In genomic region chr1:37599940-37600339, GRCh38 we compare ENCODE assay signal across 27 cellular contexts.
"Had no signal": no experiment of that assay in that cellular context is flagged by ENCODE, and none has a peak within 500 bp of the region (broad histone marks: within the 10 kb centered on the region; RNA-seq: fewer than 3 reads in every experiment).

No MANE protein-coding gene starts in this region.

- H3K27ac Mint-ChIP-seq: activated B cell treated with CpG ODN at 0.5 μM for 24 hours; activated CD4-positive, alpha-beta T cell treated with anti-CD3 and anti-CD28 coated beads, Interleukin-2, amount 10 ng/mL, durations not matched to agents 24 days and 14 days; activated CD8-positive, alpha-beta memory T cell treated with anti-CD3 and anti-CD28 coated beads, Interleukin-2, amount 10 ng/mL, durations not matched to agents 7 days and 5 days; activated naive CD4-positive, alpha-beta T cell treated with anti-CD3 and anti-CD28 coated beads, Interleukin-2, amount 50 U/mL, for 24 hours; activated T-cell treated with anti-CD3 and anti-CD28 coated beads, Interleukin-2, amount 50 U/mL, for 24 hours; activated T-helper 1 cell treated with anti-CD3 and anti-CD28 coated beads, Interleukin-12 subunit alpha, Interleukin-12 subunit beta, Interleukin-2, Interleukin-4 antibody, amounts not matched to agents 30 ng/mL and 10 ng/mL and 1 ng/mL, durations not matched to agents 14 hours and 24 hours and 36 hours had no signal

- H3K9me3 Mint-ChIP-seq: activated B cell treated with CpG ODN at 0.5 μM for 24 hours; activated CD4-positive, alpha-beta T cell treated with anti-CD3 and anti-CD28 coated beads, Interleukin-2, amount 10 ng/mL, durations not matched to agents 24 days and 14 days; activated naive CD4-positive, alpha-beta T cell treated with anti-CD3 and anti-CD28 coated beads, Interleukin-2, amount 50 U/mL, for 24 hours; activated T-cell treated with anti-CD3 and anti-CD28 coated beads, Interleukin-2, amount 50 U/mL, for 24 hours; activated T-helper 1 cell treated with anti-CD3 and anti-CD28 coated beads, Interleukin-12 subunit alpha, Interleukin-12 subunit beta, Interleukin-2, Interleukin-4 antibody, amounts not matched to agents 30 ng/mL and 10 ng/mL and 1 ng/mL, durations not matched to agents 14 hours and 24 hours and 36 hours had no signal

- DNase-seq: activated B cell treated with CpG ODN at 0.5 μM for 24 hours; activated CD4-positive, alpha-beta T cell treated with anti-CD3 and anti-CD28 coated beads for 1 hour; activated CD4-positive, alpha-beta T cell treated with anti-CD3 and anti-CD28 coated beads, Interleukin-2, amount 10 ng/mL, durations not matched to agents 24 days and 14 days; activated CD4-positive, alpha-beta T cell treated with anti-CD3 and anti-CD28 coated beads, Interleukin-2, amount 50 U/mL, for 48 hours; activated CD8-positive, alpha-beta memory T cell treated with anti-CD3 and anti-CD28 coated beads, Interleukin-2, amount 10 ng/mL, durations not matched to agents 7 days and 5 days; activated effector memory CD4-positive, alpha-beta T cell treated with Interleukin-2 at 50 U/mL for 16 hours; activated naive CD4-positive, alpha-beta T cell; activated T-cell treated with anti-CD3 and anti-CD28 coated beads, Interleukin-2, amount 50 U/mL, for 24 hours; aorta; caudate nucleus; KG1; NCI-H1048; NCI-H1436 treated with DMSO at 0.1 percent for 48 hours; NCI-H187; NCI-H2081; NCI-H524 treated with DMSO at 0.1 percent for 48 hours; NCI-H774; NK-92 treated with Interleukin-12 subunit alpha and Interleukin-12 subunit beta, amount 100 ng/mL, for 24 hours; OCI-M1; Right ventricle myocardium superior; T-helper 17 cell; T-helper 9 cell had no signal

- H3K36me3 ChIP-seq: breast epithelium had no signal

- H3K4me3 Mint-ChIP-seq: activated B cell treated with CpG ODN at 0.5 μM for 24 hours; activated CD4-positive, alpha-beta T cell treated with anti-CD3 and anti-CD28 coated beads, Interleukin-2, amount 10 ng/mL, durations not matched to agents 24 days and 14 days; activated CD8-positive, alpha-beta memory T cell treated with anti-CD3 and anti-CD28 coated beads, Interleukin-2, amount 10 ng/mL, durations not matched to agents 7 days and 5 days; activated naive CD4-positive, alpha-beta T cell treated with anti-CD3 and anti-CD28 coated beads, Interleukin-2, amount 50 U/mL, for 24 hours; activated T-cell treated with anti-CD3 and anti-CD28 coated beads, Interleukin-2, amount 50 U/mL, for 24 hours; activated T-helper 1 cell treated with anti-CD3 and anti-CD28 coated beads, Interleukin-12 subunit alpha, Interleukin-12 subunit beta, Interleukin-2, Interleukin-4 antibody, amounts not matched to agents 30 ng/mL and 10 ng/mL and 1 ng/mL, durations not matched to agents 14 hours and 24 hours and 36 hours; T-helper 17 cell had no signal

- FAIRE-seq: TTC549 had no signal

- H3K9me3 ChIP-seq: breast epithelium, SJSA1 had no signal

- H3K27me3 Mint-ChIP-seq: activated naive CD4-positive, alpha-beta T cell treated with anti-CD3 and anti-CD28 coated beads, Interleukin-2, amount 50 U/mL, for 24 hours had no signal

- H3K4me3 ChIP-seq: breast epithelium, SJSA1 had no signal

- H3K27me3 ChIP-seq: breast epithelium had no signal
